13 cellular contexts compared by ENCODE assay signal in genomic region chr2:236538242-236538641, GRCh38. TPM values are rescaled to one million over a fixed set of nuclear protein-coding genes. Genes with fewer than 3 reads are reported as not detected.
A peak's percentile ranks its signal among the peaks of the same experiment; 100 is the strongest.
DNase-seq lines count a peak whose midpoint lies in the region; ATAC-seq and TF ChIP-seq lines count a peak whose summit lies in the region.
"Had no signal": no experiment of that assay in that cellular context is flagged by ENCODE, and none has a peak within 500 bp of the region (broad histone marks: within the 10 kb centered on the region; RNA-seq: fewer than 3 reads in every experiment).

No MANE protein-coding gene starts in this region.

- CTCF ChIA-PET in activated CD8-positive, alpha-beta memory T cell treated with anti-CD3 and anti-CD28 coated beads, Interleukin-2, amount 10 ng/mL, durations not matched to agents 7 days and 5 days (lab: Charles Lee): interaction anchor here (1.3 to 4.1 kb wide), 4 partner anchors 8 to 31 kb away, joined by 3 to 44 read pairs (median 24); partner anchors contain the start of gene ACKR3
- CTCF ChIA-PET in MCF 10A (lab: Yijun Ruan, JAX): no interaction called here

- peaks cover 60% of the 10 kb centered on the region for H3K4me1 Mint-ChIP-seq in activated CD8-positive, alpha-beta memory T cell treated with anti-CD3 and anti-CD28 coated beads, Interleukin-2, amount 10 ng/mL, durations not matched to agents 7 days and 5 days
- peaks cover 54% of the 10 kb centered on the region for H3K4me1 Mint-ChIP-seq in activated T-helper 17 cell treated with anti-CD3 and anti-CD28 coated beads, Interleukin-2, amount 50 U/mL, for 72 hours
- H3K4me1 Mint-ChIP-seq in stimulated activated naive CD8-positive, alpha-beta T cell treated with anti-CD3 and anti-CD28 coated beads, Interleukin-15, amount 100 ng/mL, for 72 hours: peaks cover 83% of the 10 kb centered on the region
- H3K4me1 Mint-ChIP-seq in MCF 10A (ENCODE audit: insufficient read depth, unreplicated experiment): peaks cover 9% of the 10 kb centered on the region

- no peaks in the 10 kb centered on the region for H3K27me3 Mint-ChIP-seq in activated CD8-positive, alpha-beta memory T cell treated with anti-CD3 and anti-CD28 coated beads, Interleukin-2, amount 10 ng/mL, durations not matched to agents 7 days and 5 days
- H3K27me3 Mint-ChIP-seq in activated T-helper 17 cell treated with anti-CD3 and anti-CD28 coated beads, Interleukin-2, amount 50 U/mL, for 72 hours: no peaks in the 10 kb centered on the region
- no peaks in the 10 kb centered on the region for H3K27me3 Mint-ChIP-seq in stimulated activated naive CD8-positive, alpha-beta T cell treated with anti-CD3 and anti-CD28 coated beads, Interleukin-15, amount 100 ng/mL, for 72 hours
- no peaks in the 10 kb centered on the region for H3K27me3 Mint-ChIP-seq in MCF 10A (ENCODE audit: insufficient read depth, unreplicated experiment)

- peaks cover 41% of the 10 kb centered on the region for H3K36me3 Mint-ChIP-seq in activated CD8-positive, alpha-beta memory T cell treated with anti-CD3 and anti-CD28 coated beads, Interleukin-2, amount 10 ng/mL, durations not matched to agents 7 days and 5 days
- peaks cover 16% of the 10 kb centered on the region for H3K36me3 Mint-ChIP-seq in activated T-helper 17 cell treated with anti-CD3 and anti-CD28 coated beads, Interleukin-2, amount 50 U/mL, for 72 hours (ENCODE audit: low read depth)
- no peaks in the 10 kb centered on the region for H3K36me3 Mint-ChIP-seq in MCF 10A (ENCODE audit: insufficient read depth, unreplicated experiment)

- peak overlapping the region; percentile 89 for H3K4me3 Mint-ChIP-seq in activated CD8-positive, alpha-beta memory T cell treated with anti-CD3 and anti-CD28 coated beads, Interleukin-2, amount 10 ng/mL, durations not matched to agents 7 days and 5 days
- H3K4me3 Mint-ChIP-seq in activated T-helper 17 cell treated with anti-CD3 and anti-CD28 coated beads, Interleukin-2, amount 50 U/mL, for 72 hours: peak overlapping the region; percentile 93
- H3K4me3 Mint-ChIP-seq in stimulated activated naive CD8-positive, alpha-beta T cell treated with anti-CD3 and anti-CD28 coated beads, Interleukin-15, amount 100 ng/mL, for 72 hours: peak overlapping the region; percentile 95
- no peak overlapping the region for H3K4me3 Mint-ChIP-seq in MCF 10A (ENCODE audit: unreplicated experiment)

- ATAC-seq in activated CD8-positive, alpha-beta memory T cell treated with anti-CD3 and anti-CD28 coated beads, Interleukin-2, amount 10 ng/mL, durations not matched to agents 7 days and 5 days: peak; percentile 46
- peak; percentile 45 for ATAC-seq in HG03095 (IDR thresholded peaks at IDR 0.05; ENCODE audit: unreplicated experiment)
- ATAC-seq in activated T-helper 17 cell treated with anti-CD3 and anti-CD28 coated beads, Interleukin-2, amount 50 U/mL, for 72 hours (replicated peaks): peak; percentile 59
- ATAC-seq in stimulated activated naive CD8-positive, alpha-beta T cell treated with anti-CD3 and anti-CD28 coated beads, Interleukin-15, amount 100 ng/mL, for 72 hours: peak; percentile 57
- ATAC-seq in left lung: no peak
- ATAC-seq: heart right ventricle, K562, Panc1 had no signal

- TF ChIP-seq CTCF in MCF 10A (IDR thresholded peaks at IDR 0.05; ENCODE audit: unreplicated experiment) (no peak), left lung (IDR thresholded peaks at IDR 0.05) (no peak)

- peak overlapping the region; percentile 92 for H3K27ac Mint-ChIP-seq in activated CD8-positive, alpha-beta memory T cell treated with anti-CD3 and anti-CD28 coated beads, Interleukin-2, amount 10 ng/mL, durations not matched to agents 7 days and 5 days
- H3K27ac Mint-ChIP-seq in activated T-helper 17 cell treated with anti-CD3 and anti-CD28 coated beads, Interleukin-2, amount 50 U/mL, for 72 hours: peak overlapping the region; percentile 85
- H3K27ac Mint-ChIP-seq in stimulated activated naive CD8-positive, alpha-beta T cell treated with anti-CD3 and anti-CD28 coated beads, Interleukin-15, amount 100 ng/mL, for 72 hours: peak overlapping the region; percentile 86 to 93
- H3K27ac Mint-ChIP-seq in MCF 10A (ENCODE audit: low read depth, unreplicated experiment): no peak overlapping the region

- no TSS peak for BruUV-seq in MCF 10A (replicated peaks; lab: Mats Ljungman, UMichigan)

- no peaks in the 10 kb centered on the region for H3K36me3 ChIP-seq in left lung
- H3K36me3 ChIP-seq: heart right ventricle had no signal

- H3K9me3 Mint-ChIP-seq in activated CD8-positive, alpha-beta memory T cell treated with anti-CD3 and anti-CD28 coated beads, Interleukin-2, amount 10 ng/mL, durations not matched to agents 7 days and 5 days (ENCODE audit: low read depth): peaks cover 9% of the 10 kb centered on the region
- no peaks in the 10 kb centered on the region for H3K9me3 Mint-ChIP-seq in activated T-helper 17 cell treated with anti-CD3 and anti-CD28 coated beads, Interleukin-2, amount 50 U/mL, for 72 hours
- H3K9me3 Mint-ChIP-seq in stimulated activated naive CD8-positive, alpha-beta T cell treated with anti-CD3 and anti-CD28 coated beads, Interleukin-15, amount 100 ng/mL, for 72 hours: peaks cover 6 to 7% of the 10 kb centered on the region in 2 donors
- H3K9me3 Mint-ChIP-seq in MCF 10A (ENCODE audit: unreplicated experiment): no peaks in the 10 kb centered on the region

- H3K27me3 ChIP-seq in left lung: no peaks in the 10 kb centered on the region
- H3K27me3 ChIP-seq: heart right ventricle had no signal

- POLR2A ChIA-PET in MCF 10A (lab: Yijun Ruan, JAX): no interaction called here

- DNase-seq in activated CD8-positive, alpha-beta memory T cell treated with anti-CD3 and anti-CD28 coated beads, Interleukin-2, amount 10 ng/mL, durations not matched to agents 7 days and 5 days: peak; percentile 70
- DNase-seq in activated CD8-positive, alpha-beta memory T cell treated with anti-CD3 and anti-CD28 coated beads, Interleukin-2, amount 50 U/mL, for 4 hours: no peak
- no peak for DNase-seq in stimulated activated naive CD8-positive, alpha-beta T cell treated with anti-CD3 and anti-CD28 coated beads, Interleukin-15, amount 100 ng/mL, for 72 hours
- no peak for DNase-seq in MCF 10A (ENCODE audit: unreplicated experiment)
- no peak for DNase-seq in HUDEP-2 (lab: John Stamatoyannopoulos, UW; ENCODE audit: unreplicated experiment in 76 of 76)
- no peak for DNase-seq in left lung
- DNase-seq: effector CD8-positive, alpha-beta T cell; heart right ventricle had no signal

- H3K4me1 ChIP-seq in left lung: peaks cover 0 to 17% of the 10 kb centered on the region in 2 donors

- no peaks in the 10 kb centered on the region for H3K9me3 ChIP-seq in left lung
- H3K9me3 ChIP-seq: heart right ventricle had no signal

- intact Hi-C loops in MCF 10A (cut with micrococcal nuclease) (no loop called here), left lung (cut with DNase I) (no loop called here)

- H3K27ac ChIP-seq in left lung: no peak overlapping the region

- H3K4me3 ChIP-seq in left lung: peak overlapping the region in 1 of 2 donors; percentile 9
- H3K4me3 ChIP-seq: K562, lung had no signal

RNA-seq across cellular contexts. Expression of gene ACKR3, which starts 31.4 kb away (rescaled TPM):
- total RNA-seq in activated CD8-positive, alpha-beta memory T cell treated with anti-CD3 and anti-CD28 coated beads, Interleukin-2, amount 10 ng/mL, durations not matched to agents 7 days and 5 days: 1 to 10 TPM; 1.3 to 3.3 TPM
- 1 to 10 TPM in 1 of 2 donors, under 1 TPM in 1; 0.86 to 1.7 TPM for total RNA-seq in activated T-helper 17 cell treated with anti-CD3 and anti-CD28 coated beads, Interleukin-2, amount 50 U/mL, for 72 hours
- total RNA-seq in MCF 10A (2022): 0.29 and 0.61 TPM in 2 replicates
- 10 to 100 TPM in 1 of 2 donors, 1 to 10 TPM in 1; 9.9 to 12.6 TPM for total RNA-seq in left lung
